In the genomic region with DNA sequence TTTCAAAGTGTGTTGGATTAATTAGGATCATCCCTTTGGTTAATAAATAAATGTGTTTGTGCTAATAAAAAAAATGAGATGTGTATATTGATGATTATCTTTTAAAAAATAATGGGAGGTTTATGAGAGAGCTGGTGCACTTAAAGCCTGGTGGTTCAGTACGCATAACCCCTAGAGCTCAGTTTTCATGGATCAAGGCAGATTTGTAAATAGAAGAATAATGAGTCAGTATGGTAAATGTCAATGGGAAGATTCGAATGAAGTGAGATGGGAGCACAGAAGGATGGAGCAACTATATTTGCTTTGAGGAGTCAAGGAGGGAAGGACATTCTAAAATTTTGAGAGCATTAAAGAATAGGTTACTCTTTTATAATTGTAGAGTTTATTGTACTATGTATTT, we compare ENCODE assay signal across 1 cellular context.
TF ChIP-seq lines count a peak whose summit lies in the region.

No MANE protein-coding gene starts in this region.

TF ChIP-seq in IMR-90, 13 proteins besides CTCF, POLR2A, EP300 and RAD21:
- TF ChIP-seq, protein P1, sequence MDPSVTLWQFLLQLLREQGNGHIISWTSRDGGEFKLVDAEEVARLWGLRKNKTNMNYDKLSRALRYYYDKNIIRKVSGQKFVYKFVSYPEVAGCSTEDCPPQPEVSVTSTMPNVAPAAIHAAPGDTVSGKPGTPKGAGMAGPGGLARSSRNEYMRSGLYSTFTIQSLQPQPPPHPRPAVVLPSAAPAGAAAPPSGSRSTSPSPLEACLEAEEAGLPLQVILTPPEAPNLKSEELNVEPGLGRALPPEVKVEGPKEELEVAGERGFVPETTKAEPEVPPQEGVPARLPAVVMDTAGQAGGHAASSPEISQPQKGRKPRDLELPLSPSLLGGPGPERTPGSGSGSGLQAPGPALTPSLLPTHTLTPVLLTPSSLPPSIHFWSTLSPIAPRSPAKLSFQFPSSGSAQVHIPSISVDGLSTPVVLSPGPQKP (IDR thresholded peaks at IDR 0.05; ENCODE audit: borderline replicate concordance, low read depth, low read length), result no peak
TF ChIP-seq in IMR-90: peak in this region for 0.
